In the genomic region with DNA sequence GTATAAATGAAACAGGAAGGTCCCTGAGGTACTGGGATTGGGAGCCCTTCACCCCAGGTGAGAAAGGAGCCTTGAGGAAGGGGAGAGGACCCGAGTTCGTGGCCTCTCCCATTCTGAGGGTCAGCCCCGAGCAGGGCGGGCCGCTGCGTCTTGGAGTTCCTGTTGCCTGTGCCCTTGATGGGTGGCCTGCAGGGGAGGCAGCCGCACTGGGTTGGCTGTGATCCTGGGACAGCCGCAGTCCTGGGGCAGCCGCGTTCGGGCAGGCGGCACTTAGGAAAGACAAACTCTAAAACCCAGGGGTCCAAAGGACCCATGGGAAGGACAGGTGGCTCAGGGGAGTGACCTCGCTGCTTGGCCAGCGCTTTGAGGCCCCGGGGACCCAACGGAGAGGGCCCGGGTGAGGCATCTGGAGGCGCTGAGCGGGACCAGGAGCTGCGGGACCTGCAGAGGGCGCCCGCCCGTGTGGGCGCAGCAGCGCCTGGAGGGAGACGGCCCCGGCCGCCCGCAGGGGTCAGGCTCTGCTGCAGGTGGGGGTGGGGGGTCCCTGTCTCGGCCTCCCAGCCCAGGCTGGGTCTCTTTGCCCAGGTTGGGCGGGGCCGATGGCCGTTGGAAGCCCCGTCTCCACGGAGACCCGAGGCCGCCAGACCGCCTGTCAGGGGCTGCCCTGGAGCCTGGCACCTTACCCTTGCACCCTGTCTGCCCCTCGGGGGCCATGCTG, we compare ENCODE assay signal across 8 cellular contexts.
DNase-seq lines count a peak whose midpoint lies in the region; ATAC-seq and TF ChIP-seq lines count a peak whose summit lies in the region.

No MANE protein-coding gene starts in this region.

- no peaks in the 10 kb centered on the region for H3K4me1 Mint-ChIP-seq in central memory CD8-positive, alpha-beta T cell

- WGBS in liver, result 14% methylated on average over 39 of the region's 39 CpGs

- peak; percentile 18 to 42 for TF ChIP-seq RAD21 in liver (IDR thresholded peaks at IDR 0.05)

- no peak overlapping the region for H3K27ac Mint-ChIP-seq in central memory CD8-positive, alpha-beta T cell (ENCODE audit: low read depth)

- H3K9ac ChIP-seq in liver (ENCODE audit: low read depth in 1 of 2, low read length in 2 of 2) (no peak overlapping the region), subcutaneous abdominal adipose tissue (ENCODE audit: low read length in 5 of 5) (peak overlapping the region in 2 of 5 donors; percentile 43 to 64)

- no peak overlapping the region for H3K27ac ChIP-seq in liver (ENCODE audit: low read depth in 1 of 2, low read length in 2 of 2)
- H3K27ac ChIP-seq in subcutaneous abdominal adipose tissue (ENCODE audit: low read depth, low read length), result no peak overlapping the region

- DNase-seq in GM10266 (ENCODE audit: extremely low spot score), result peak; percentile 67
- peak; percentile 23 for DNase-seq in SKM-1 (lab: John Stamatoyannopoulos, UW; ENCODE audit: unreplicated experiment)
- no peak for DNase-seq in central memory CD8-positive, alpha-beta T cell (ENCODE audit: low spot score in 2 of 2)
- DNase-seq in NCI-H1048 (lab: John Stamatoyannopoulos, UW), result no peak

- no peaks in the 10 kb centered on the region for H3K9me3 Mint-ChIP-seq in central memory CD8-positive, alpha-beta T cell

- peak; percentile 70 for ATAC-seq in central memory CD8-positive, alpha-beta T cell (replicated peaks; ENCODE audit: extremely low read depth, poor library complexity, severe bottlenecking)
- no peak for ATAC-seq in HG02678 (IDR thresholded peaks at IDR 0.05; ENCODE audit: unreplicated experiment)
- no peak for ATAC-seq in GM18502 (IDR thresholded peaks at IDR 0.05; ENCODE audit: poor library complexity, unreplicated experiment)

- peaks cover 0 to 10% (median 6%) of the 10 kb centered on the region in 4 donors for H3K4me1 ChIP-seq in liver (ENCODE audit: control insufficient read depth in 4 of 4, insufficient read depth in 4 of 4, low read length in 3 of 4)
- peaks cover 0 to 45% (median 29%) of the 10 kb centered on the region in 5 donors for H3K4me1 ChIP-seq in subcutaneous abdominal adipose tissue (ENCODE audit: control insufficient read depth in 5 of 5, insufficient read depth in 5 of 5, low read length in 5 of 5)

- peaks cover 50% of the 10 kb centered on the region for H3K27me3 Mint-ChIP-seq in central memory CD8-positive, alpha-beta T cell

- TF ChIP-seq CTCF in GM10266 (IDR thresholded peaks at IDR 0.05; ENCODE audit: control insufficient read depth, insufficient read depth, low read depth, missing control alignments), result peak; percentile 74
- peak; percentile 30 for TF ChIP-seq CTCF in liver (IDR thresholded peaks at IDR 0.05; ENCODE audit: low read depth, low read length, missing input control)

- H3K36me3 ChIP-seq in liver (ENCODE audit: control insufficient read depth in 4 of 4, insufficient read depth in 3 of 4, low read depth in 1 of 4, low read length in 3 of 4) (no peaks in the 10 kb centered on the region), subcutaneous abdominal adipose tissue (ENCODE audit: control insufficient read depth in 5 of 5, insufficient read depth in 5 of 5, low read length in 5 of 5) (no peaks in the 10 kb centered on the region)

- H3K4me3 ChIP-seq in liver (ENCODE audit: low read depth in 1 of 3, low read length in 3 of 3) (peak overlapping the region in 1 of 3 donors; percentile 39), subcutaneous abdominal adipose tissue (ENCODE audit: low read depth in 1 of 5, low read length in 5 of 5) (peak overlapping the region in 3 of 5 donors; percentile 22 to 62 (median 58))

- no peaks in the 10 kb centered on the region for H3K36me3 Mint-ChIP-seq in central memory CD8-positive, alpha-beta T cell (ENCODE audit: insufficient read depth)

- H3K27me3 ChIP-seq in liver (ENCODE audit: control insufficient read depth in 4 of 4, insufficient read depth in 4 of 4, low read length in 3 of 4) (no peaks in the 10 kb centered on the region), subcutaneous abdominal adipose tissue (ENCODE audit: control insufficient read depth in 5 of 5, insufficient read depth in 4 of 5, low read length in 5 of 5) (no peaks in the 10 kb centered on the region)

- H3K9me3 ChIP-seq in liver (ENCODE audit: control insufficient read depth in 4 of 4, low read length in 3 of 4) (no peaks in the 10 kb centered on the region), subcutaneous abdominal adipose tissue (ENCODE audit: control insufficient read depth in 5 of 5, low read length in 5 of 5) (no peaks in the 10 kb centered on the region)

- peak overlapping the region; percentile 55 for H3K4me3 Mint-ChIP-seq in central memory CD8-positive, alpha-beta T cell

TF ChIP-seq in liver, 16 proteins besides CTCF, POLR2A, EP300 and RAD21:
- TF ChIP-seq RXRA (IDR thresholded peaks at IDR 0.05) (no peak), JUND (IDR thresholded peaks at IDR 0.05) (no peak), FOXA2 (IDR thresholded peaks at IDR 0.05) (no peak), FOXA1 (IDR thresholded peaks at IDR 0.05) (no peak), SP1 (IDR thresholded peaks at IDR 0.05) (no peak), GABPA (IDR thresholded peaks at IDR 0.05 in 1 of 2, conservative IDR thresholded peaks at IDR 0.05 in 1 of 2) (no peak), HNF4G (IDR thresholded peaks at IDR 0.05) (no peak), YY1 (IDR thresholded peaks at IDR 0.05) (no peak), EGR1 (IDR thresholded peaks at IDR 0.05; ENCODE audit: low read depth in 2 of 2) (no peak), HNF4A (conservative IDR thresholded peaks at IDR 0.05) (no peak)
- TF ChIP-seq, protein P1, sequence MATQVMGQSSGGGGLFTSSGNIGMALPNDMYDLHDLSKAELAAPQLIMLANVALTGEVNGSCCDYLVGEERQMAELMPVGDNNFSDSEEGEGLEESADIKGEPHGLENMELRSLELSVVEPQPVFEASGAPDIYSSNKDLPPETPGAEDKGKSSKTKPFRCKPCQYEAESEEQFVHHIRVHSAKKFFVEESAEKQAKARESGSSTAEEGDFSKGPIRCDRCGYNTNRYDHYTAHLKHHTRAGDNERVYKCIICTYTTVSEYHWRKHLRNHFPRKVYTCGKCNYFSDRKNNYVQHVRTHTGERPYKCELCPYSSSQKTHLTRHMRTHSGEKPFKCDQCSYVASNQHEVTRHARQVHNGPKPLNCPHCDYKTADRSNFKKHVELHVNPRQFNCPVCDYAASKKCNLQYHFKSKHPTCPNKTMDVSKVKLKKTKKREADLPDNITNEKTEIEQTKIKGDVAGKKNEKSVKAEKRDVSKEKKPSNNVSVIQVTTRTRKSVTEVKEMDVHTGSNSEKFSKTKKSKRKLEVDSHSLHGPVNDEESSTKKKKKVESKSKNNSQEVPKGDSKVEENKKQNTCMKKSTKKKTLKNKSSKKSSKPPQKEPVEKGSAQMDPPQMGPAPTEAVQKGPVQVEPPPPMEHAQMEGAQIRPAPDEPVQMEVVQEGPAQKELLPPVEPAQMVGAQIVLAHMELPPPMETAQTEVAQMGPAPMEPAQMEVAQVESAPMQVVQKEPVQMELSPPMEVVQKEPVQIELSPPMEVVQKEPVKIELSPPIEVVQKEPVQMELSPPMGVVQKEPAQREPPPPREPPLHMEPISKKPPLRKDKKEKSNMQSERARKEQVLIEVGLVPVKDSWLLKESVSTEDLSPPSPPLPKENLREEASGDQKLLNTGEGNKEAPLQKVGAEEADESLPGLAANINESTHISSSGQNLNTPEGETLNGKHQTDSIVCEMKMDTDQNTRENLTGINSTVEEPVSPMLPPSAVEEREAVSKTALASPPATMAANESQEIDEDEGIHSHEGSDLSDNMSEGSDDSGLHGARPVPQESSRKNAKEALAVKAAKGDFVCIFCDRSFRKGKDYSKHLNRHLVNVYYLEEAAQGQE (IDR thresholded peaks at IDR 0.05), result no peak
- TF ChIP-seq, protein P2, sequence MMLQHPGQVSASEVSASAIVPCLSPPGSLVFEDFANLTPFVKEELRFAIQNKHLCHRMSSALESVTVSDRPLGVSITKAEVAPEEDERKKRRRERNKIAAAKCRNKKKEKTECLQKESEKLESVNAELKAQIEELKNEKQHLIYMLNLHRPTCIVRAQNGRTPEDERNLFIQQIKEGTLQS (IDR thresholded peaks at IDR 0.05), result no peak

Comparison
In these comparisons a context has a peak if more than half of its experiments do, and no peak if none do; other contexts are left out.
1. DNase-seq: peak in GM10266 (single experiment) and SKM-1 (single experiment); none in central memory CD8-positive, alpha-beta T cell (0 of 2) and NCI-H1048 (single experiment).